ENCODE assay signal across 16 cellular contexts in the genomic region with DNA sequence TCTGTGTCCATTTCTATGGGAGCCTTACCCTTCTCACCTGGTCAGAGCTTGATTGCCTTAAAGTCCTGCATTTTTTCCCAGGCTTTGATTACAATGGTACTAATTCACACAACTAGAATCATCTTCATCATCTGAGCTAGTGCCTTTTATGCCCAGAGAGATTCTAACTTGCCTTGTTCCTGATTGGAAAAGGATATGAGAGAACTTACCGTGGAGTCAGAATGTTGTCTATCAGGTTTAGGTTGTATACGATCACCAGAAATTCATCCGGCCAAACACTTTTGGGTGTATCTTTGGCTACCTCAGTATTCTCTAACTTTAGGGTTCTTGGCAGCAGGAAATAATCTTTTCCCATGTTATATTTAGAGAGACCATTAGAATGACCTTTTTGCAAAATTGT.
"Had no signal": no experiment of that assay in that cellular context is flagged by ENCODE, and none has a peak within 500 bp of the region (broad histone marks: within the 10 kb centered on the region; RNA-seq: fewer than 3 reads in every experiment).

No MANE protein-coding gene starts in this region.

- H3K27ac Mint-ChIP-seq: activated naive CD4-positive, alpha-beta T cell treated with anti-CD3 and anti-CD28 coated beads, Interleukin-2, amount 50 U/mL, for 72 hours; activated T-helper 1 cell treated with anti-CD3 and anti-CD28 coated beads, Interleukin-12 subunit alpha, Interleukin-12 subunit beta, Interleukin-2, Interleukin-4 antibody, amounts not matched to agents 30 ng/mL and 10 ng/mL and 1 ng/mL, durations not matched to agents 14 hours and 24 hours and 36 hours; naive B cell; progenitor cell of endocrine pancreas; T-helper 2 cell treated with Interferon-gamma antibody and Interleukin-4, amounts not matched to agents 5 μg/mL and 100 μg/mL, for 36 hours had no signal

- DNase-seq: activated CD4-positive, alpha-beta T cell treated with anti-CD3 and anti-CD28 coated beads, Interleukin-2, amount 50 U/mL, for 4 hours; activated gamma-delta T cell treated with Interleukin-2 at 50 U/mL for 16 hours; adrenal gland; gastrocnemius medialis; head of caudate nucleus; kidney; left lung; naive B cell; stimulated activated CD4-positive, alpha-beta T cell treated with anti-CD3 and anti-CD28 coated beads, Interleukin-2, amount 100 ng/mL, for 24 hours; stimulated activated naive CD4-positive, alpha-beta T cell treated with Interleukin-2 at 50 U/mL for 16 hours; transverse colon had no signal

- H3K27ac ChIP-seq: adrenal gland, gastrocnemius medialis, left lung had no signal

- H3K4me3 ChIP-seq: adrenal gland, gastrocnemius medialis, left lung, transverse colon had no signal

- H3K27me3 Mint-ChIP-seq: naive B cell, progenitor cell of endocrine pancreas had no signal

- H3K9me3 Mint-ChIP-seq: activated naive CD4-positive, alpha-beta T cell treated with anti-CD3 and anti-CD28 coated beads, Interleukin-2, amount 50 U/mL, for 72 hours; activated T-helper 1 cell treated with anti-CD3 and anti-CD28 coated beads, Interleukin-12 subunit alpha, Interleukin-12 subunit beta, Interleukin-2, Interleukin-4 antibody, amounts not matched to agents 30 ng/mL and 10 ng/mL and 1 ng/mL, durations not matched to agents 14 hours and 24 hours and 36 hours; naive B cell; neural crest cell; T-helper 2 cell treated with Interferon-gamma antibody and Interleukin-4, amounts not matched to agents 5 μg/mL and 100 μg/mL, for 36 hours had no signal

- H3K4me1 Mint-ChIP-seq: naive B cell had no signal

- H3K27me3 ChIP-seq: adrenal gland, gastrocnemius medialis, left lung, transverse colon had no signal

- H3K9me3 ChIP-seq: adrenal gland, gastrocnemius medialis, left lung, transverse colon had no signal

- H3K36me3 ChIP-seq: adrenal gland, transverse colon had no signal

- ATAC-seq: activated naive CD4-positive, alpha-beta T cell treated with anti-CD3 and anti-CD28 coated beads, Interleukin-2, amount 50 U/mL, for 72 hours; gastrocnemius medialis; left lung had no signal

- H3K4me3 Mint-ChIP-seq: activated T-helper 1 cell treated with anti-CD3 and anti-CD28 coated beads, Interleukin-12 subunit alpha, Interleukin-12 subunit beta, Interleukin-2, Interleukin-4 antibody, amounts not matched to agents 30 ng/mL and 10 ng/mL and 1 ng/mL, durations not matched to agents 14 hours and 24 hours and 36 hours; naive B cell; neural crest cell; T-helper 2 cell treated with Interferon-gamma antibody and Interleukin-4, amounts not matched to agents 5 μg/mL and 100 μg/mL, for 36 hours had no signal
